3 cellular contexts compared by ENCODE assay signal in genomic region chr12:14954269-14954668, GRCh38.
TF ChIP-seq lines count a peak whose summit lies in the region.

No MANE protein-coding gene starts in this region.

TF ChIP-seq in liver, 16 proteins besides CTCF, POLR2A, EP300 and RAD21:
- TF ChIP-seq, protein P1, sequence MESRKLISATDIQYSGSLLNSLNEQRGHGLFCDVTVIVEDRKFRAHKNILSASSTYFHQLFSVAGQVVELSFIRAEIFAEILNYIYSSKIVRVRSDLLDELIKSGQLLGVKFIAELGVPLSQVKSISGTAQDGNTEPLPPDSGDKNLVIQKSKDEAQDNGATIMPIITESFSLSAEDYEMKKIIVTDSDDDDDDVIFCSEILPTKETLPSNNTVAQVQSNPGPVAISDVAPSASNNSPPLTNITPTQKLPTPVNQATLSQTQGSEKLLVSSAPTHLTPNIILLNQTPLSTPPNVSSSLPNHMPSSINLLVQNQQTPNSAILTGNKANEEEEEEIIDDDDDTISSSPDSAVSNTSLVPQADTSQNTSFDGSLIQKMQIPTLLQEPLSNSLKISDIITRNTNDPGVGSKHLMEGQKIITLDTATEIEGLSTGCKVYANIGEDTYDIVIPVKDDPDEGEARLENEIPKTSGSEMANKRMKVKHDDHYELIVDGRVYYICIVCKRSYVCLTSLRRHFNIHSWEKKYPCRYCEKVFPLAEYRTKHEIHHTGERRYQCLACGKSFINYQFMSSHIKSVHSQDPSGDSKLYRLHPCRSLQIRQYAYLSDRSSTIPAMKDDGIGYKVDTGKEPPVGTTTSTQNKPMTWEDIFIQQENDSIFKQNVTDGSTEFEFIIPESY (IDR thresholded peaks at IDR 0.05), result no peak
- no peak for TF ChIP-seq ATF3 (IDR thresholded peaks at IDR 0.05)
- no peak for TF ChIP-seq FOXA2 (IDR thresholded peaks at IDR 0.05)
- TF ChIP-seq HNF4G (IDR thresholded peaks at IDR 0.05), result no peak
- TF ChIP-seq RXRA (IDR thresholded peaks at IDR 0.05), result no peak
- no peak for TF ChIP-seq FOXA1 (IDR thresholded peaks at IDR 0.05)
- no peak for TF ChIP-seq NR2F2 (IDR thresholded peaks at IDR 0.05)
- no peak for TF ChIP-seq EGR1 (IDR thresholded peaks at IDR 0.05; ENCODE audit: low read depth in 2 of 2)

TF ChIP-seq in HepG2, 621 proteins besides CTCF, POLR2A, EP300 and RAD21:
- TF ChIP-seq HIVEP1 (CRISPR knock-in tag; IDR thresholded peaks at IDR 0.05) (no peak), ESRRA (CRISPR knock-in tag; IDR thresholded peaks at IDR 0.05; ENCODE audit: low read depth) (no peak), MXI1 (IDR thresholded peaks at IDR 0.05; ENCODE audit: borderline replicate concordance, low read depth, low read length) (no peak), ZNF713 (CRISPR knock-in tag; IDR thresholded peaks at IDR 0.05) (no peak)
TF ChIP-seq in HepG2: peak in this region for 0.

TF ChIP-seq in SK-N-SH, 30 proteins besides CTCF, POLR2A, EP300 and RAD21:
- TF ChIP-seq RXRA (IDR thresholded peaks at IDR 0.05; ENCODE audit: borderline replicate concordance, low read depth) (no peak), CHD2 (IDR thresholded peaks at IDR 0.05; ENCODE audit: low read length, partially characterized antibody) (no peak), YY1 (IDR thresholded peaks at IDR 0.05; ENCODE audit: low read depth) (no peak), FOXJ3 (CRISPR knock-in tag; IDR thresholded peaks at IDR 0.05) (no peak), USF2 (IDR thresholded peaks at IDR 0.05; ENCODE audit: borderline replicate concordance, low read depth, low read length) (no peak), TCF12 (IDR thresholded peaks at IDR 0.05) (no peak), NFIC (IDR thresholded peaks at IDR 0.05; ENCODE audit: borderline replicate concordance) (no peak), SMC3 (IDR thresholded peaks at IDR 0.05; ENCODE audit: low read depth, low read length) (no peak), FOXM1 (IDR thresholded peaks at IDR 0.05; ENCODE audit: low read depth) (no peak), GABPA (IDR thresholded peaks at IDR 0.05; ENCODE audit: low read depth) (no peak)
- TF ChIP-seq, protein P2, sequence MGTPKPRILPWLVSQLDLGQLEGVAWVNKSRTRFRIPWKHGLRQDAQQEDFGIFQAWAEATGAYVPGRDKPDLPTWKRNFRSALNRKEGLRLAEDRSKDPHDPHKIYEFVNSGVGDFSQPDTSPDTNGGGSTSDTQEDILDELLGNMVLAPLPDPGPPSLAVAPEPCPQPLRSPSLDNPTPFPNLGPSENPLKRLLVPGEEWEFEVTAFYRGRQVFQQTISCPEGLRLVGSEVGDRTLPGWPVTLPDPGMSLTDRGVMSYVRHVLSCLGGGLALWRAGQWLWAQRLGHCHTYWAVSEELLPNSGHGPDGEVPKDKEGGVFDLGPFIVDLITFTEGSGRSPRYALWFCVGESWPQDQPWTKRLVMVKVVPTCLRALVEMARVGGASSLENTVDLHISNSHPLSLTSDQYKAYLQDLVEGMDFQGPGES (IDR thresholded peaks at IDR 0.05; ENCODE audit: low read depth, low read length), result no peak
- TF ChIP-seq, protein P1 (IDR thresholded peaks at IDR 0.05; ENCODE audit: borderline replicate concordance, low read depth), result no peak
- TF ChIP-seq, protein P3, sequence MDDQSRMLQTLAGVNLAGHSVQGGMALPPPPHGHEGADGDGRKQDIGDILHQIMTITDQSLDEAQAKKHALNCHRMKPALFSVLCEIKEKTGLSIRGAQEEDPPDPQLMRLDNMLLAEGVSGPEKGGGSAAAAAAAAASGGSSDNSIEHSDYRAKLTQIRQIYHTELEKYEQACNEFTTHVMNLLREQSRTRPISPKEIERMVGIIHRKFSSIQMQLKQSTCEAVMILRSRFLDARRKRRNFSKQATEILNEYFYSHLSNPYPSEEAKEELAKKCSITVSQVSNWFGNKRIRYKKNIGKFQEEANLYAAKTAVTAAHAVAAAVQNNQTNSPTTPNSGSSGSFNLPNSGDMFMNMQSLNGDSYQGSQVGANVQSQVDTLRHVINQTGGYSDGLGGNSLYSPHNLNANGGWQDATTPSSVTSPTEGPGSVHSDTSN (IDR thresholded peaks at IDR 0.05), result no peak
